19 cellular contexts compared by ENCODE assay signal in genomic region chr11:9838229-9838628, GRCh38.
A peak's percentile ranks its signal among the peaks of the same experiment; 100 is the strongest.
DNase-seq lines count a peak whose midpoint lies in the region; ATAC-seq, FAIRE-seq and TF ChIP-seq lines count a peak whose summit lies in the region.
"Had no signal": no experiment of that assay in that cellular context is flagged by ENCODE, and none has a peak within 500 bp of the region (broad histone marks: within the 10 kb centered on the region; RNA-seq: fewer than 3 reads in every experiment).

No MANE protein-coding gene starts in this region.

- H3K36me3 Mint-ChIP-seq in HFFc6 (ENCODE audit: low read depth) = peaks cover 35% of the 10 kb centered on the region
- peaks cover 1 to 6% of the 10 kb centered on the region in 2 donors for H3K36me3 Mint-ChIP-seq in activated T-cell treated with anti-CD3 and anti-CD28 coated beads, Interleukin-2, amount 50 U/mL, for 72 hours (ENCODE audit: insufficient read depth in 2 of 2)

- TF ChIP-seq CTCF in HFFc6 (IDR thresholded peaks at IDR 0.05) = no peak
- no peak for TF ChIP-seq CTCF in VCaP (conservative IDR thresholded peaks at IDR 0.05)
- no peak for TF ChIP-seq CTCF in foreskin keratinocyte (conservative IDR thresholded peaks at IDR 0.05)
- no peak for TF ChIP-seq CTCF in BE2C (IDR thresholded peaks at IDR 0.05; ENCODE audit: low read depth, low read length)
- TF ChIP-seq CTCF in hepatocyte (IDR thresholded peaks at IDR 0.05; ENCODE audit: poor library complexity) = no peak

- ATAC-seq in foreskin keratinocyte = no peak
- ATAC-seq in activated T-cell treated with anti-CD3 and anti-CD28 coated beads, Interleukin-2, amount 50 U/mL, for 72 hours (replicated peaks in 1 of 2) = no peak
- ATAC-seq: heart left ventricle had no signal

- peak overlapping the region; percentile 93 for H3K27ac ChIP-seq in VCaP
- peak overlapping the region; percentile 20 for H3K27ac ChIP-seq in foreskin keratinocyte
- H3K27ac ChIP-seq in hepatocyte = no peak overlapping the region
- H3K27ac ChIP-seq: heart left ventricle had no signal

- H3K79me2 ChIP-seq in hepatocyte = no peaks in the 10 kb centered on the region

- H2AFZ ChIP-seq in hepatocyte = no peak overlapping the region

- H3K36me3 ChIP-seq in BE2C = no peaks in the 10 kb centered on the region
- no peaks in the 10 kb centered on the region for H3K36me3 ChIP-seq in hepatocyte (replicated peaks; ENCODE audit: insufficient read depth, low read depth)

- no peaks in the 10 kb centered on the region for H4K20me1 ChIP-seq in hepatocyte (ENCODE audit: insufficient read depth, poor library complexity, severe bottlenecking)

- peak overlapping the region; percentile 41 for H3K4me3 Mint-ChIP-seq in HFFc6
- no peak overlapping the region for H3K4me3 Mint-ChIP-seq in activated T-cell treated with anti-CD3 and anti-CD28 coated beads, Interleukin-2, amount 50 U/mL, for 72 hours
- H3K4me3 Mint-ChIP-seq: activated naive CD4-positive, alpha-beta T cell treated with anti-CD3 and anti-CD28 coated beads for 36 hours; mesothelial cell of epicardium had no signal

- H3K9me2 ChIP-seq in hepatocyte (replicated peaks; ENCODE audit: insufficient read depth) = no peaks in the 10 kb centered on the region

- WGBS in hepatocyte (ENCODE audit: low lambda C conversion rate, missing lambda C conversion rate) = 91% methylated on average over 2 of the region's 2 CpGs

- DNase-seq in HFFc6 (peak; percentile 45), foreskin keratinocyte (peak in 1 of 2 donors; percentile 14), BE2C (no peak), hepatocyte (ENCODE audit: low spot score) (no peak)
- DNase-seq in NK-92 treated with Interleukin-12 subunit alpha and Interleukin-12 subunit beta, amount 100 ng/mL, for 24 hours (lab: John Stamatoyannopoulos, UW) = no peak
- no peak for DNase-seq in activated T-cell treated with anti-CD3 and anti-CD28 coated beads, Interleukin-2, amount 50 U/mL, for 72 hours
- DNase-seq: activated naive CD4-positive, alpha-beta T cell treated with anti-CD3 and anti-CD28 coated beads for 36 hours; GF-D8; heart left ventricle; NCI-H1105; NCI-H526 treated with DMSO at 0.1 percent for 48 hours; OCI-M1; retina; stimulated activated naive CD8-positive, alpha-beta T cell treated with anti-CD3 and anti-CD28 coated beads, Interleukin-15, amount 100 ng/mL, for 72 hours had no signal

- H3K27ac Mint-ChIP-seq in HFFc6 = peak overlapping the region; percentile 74
- no peak overlapping the region for H3K27ac Mint-ChIP-seq in activated T-cell treated with anti-CD3 and anti-CD28 coated beads, Interleukin-2, amount 50 U/mL, for 72 hours
- H3K27ac Mint-ChIP-seq: activated CD4-positive, alpha-beta T cell treated with anti-CD3 and anti-CD28 coated beads, Interleukin-2, amount 10 ng/mL, durations not matched to agents 24 days and 14 days; activated naive CD4-positive, alpha-beta T cell treated with anti-CD3 and anti-CD28 coated beads for 36 hours; stimulated activated naive CD8-positive, alpha-beta T cell treated with anti-CD3 and anti-CD28 coated beads, Interleukin-15, amount 100 ng/mL, for 72 hours had no signal

- peak; percentile 34 for FAIRE-seq in A204.1 (lab: Jason Lieb, UNC)
- FAIRE-seq: urothelium cell line had no signal

- H3K9me3 Mint-ChIP-seq in HFFc6 = no peaks in the 10 kb centered on the region
- H3K9me3 Mint-ChIP-seq in activated T-cell treated with anti-CD3 and anti-CD28 coated beads, Interleukin-2, amount 50 U/mL, for 72 hours = no peaks in the 10 kb centered on the region
- H3K9me3 Mint-ChIP-seq: activated naive CD4-positive, alpha-beta T cell treated with anti-CD3 and anti-CD28 coated beads for 36 hours; mesothelial cell of epicardium had no signal

- peaks cover 4% of the 10 kb centered on the region; the same call in 1 of the 2 replicates for H3K27me3 Mint-ChIP-seq in HFFc6 (ENCODE audit: insufficient read depth)
- H3K27me3 Mint-ChIP-seq in activated T-cell treated with anti-CD3 and anti-CD28 coated beads, Interleukin-2, amount 50 U/mL, for 72 hours (ENCODE audit: low read depth) = no peaks in the 10 kb centered on the region
- H3K27me3 Mint-ChIP-seq: activated CD4-positive, alpha-beta T cell treated with anti-CD3 and anti-CD28 coated beads, Interleukin-2, amount 10 ng/mL, durations not matched to agents 24 days and 14 days; stimulated activated naive CD8-positive, alpha-beta T cell treated with anti-CD3 and anti-CD28 coated beads, Interleukin-15, amount 100 ng/mL, for 72 hours had no signal

- peaks cover 41% of the 10 kb centered on the region for H3K4me1 Mint-ChIP-seq in HFFc6 (ENCODE audit: low read depth)
- H3K4me1 Mint-ChIP-seq in activated T-cell treated with anti-CD3 and anti-CD28 coated beads, Interleukin-2, amount 50 U/mL, for 72 hours (ENCODE audit: low read depth) = peaks cover 43% of the 10 kb centered on the region

- H3K4me1 ChIP-seq in foreskin keratinocyte (peaks cover 40% of the 10 kb centered on the region), BE2C (no peaks in the 10 kb centered on the region), hepatocyte (ENCODE audit: insufficient read depth) (no peaks in the 10 kb centered on the region)

- H3K4me2 ChIP-seq in hepatocyte = no peak overlapping the region

- H3K9me3 ChIP-seq in BE2C = no peaks in the 10 kb centered on the region
- no peaks in the 10 kb centered on the region for H3K9me3 ChIP-seq in hepatocyte (ENCODE audit: low read depth)
- H3K9me3 ChIP-seq: heart left ventricle had no signal

- no peaks in the 10 kb centered on the region for H3K27me3 ChIP-seq in foreskin keratinocyte
- no peaks in the 10 kb centered on the region for H3K27me3 ChIP-seq in BE2C
- H3K27me3 ChIP-seq in hepatocyte = no peaks in the 10 kb centered on the region
- H3K27me3 ChIP-seq: heart left ventricle had no signal

- no peak overlapping the region for H3K4me3 ChIP-seq in BE2C (ENCODE audit: low read depth, low read length)
- H3K4me3 ChIP-seq in hepatocyte = no peak overlapping the region
- H3K4me3 ChIP-seq: heart left ventricle had no signal
